ENCODE assay signal across 8 cellular contexts in genomic region chr18:35972197-35973000, GRCh38.
A peak's percentile ranks its signal among the peaks of the same experiment; 100 is the strongest.
DNase-seq lines count a peak whose midpoint lies in the region; ATAC-seq, FAIRE-seq and TF ChIP-seq lines count a peak whose summit lies in the region.

Gene RMP24 (plus strand): TSS chr18:35972679.

- no peak for TF ChIP-seq CTCF in upper lobe of right lung (IDR thresholded peaks at IDR 0.05)

- DNase-seq in GM12892 (ENCODE audit: insufficient read length) (peak; percentile 82), NCI-H1436 (lab: John Stamatoyannopoulos, UW) (peak; percentile 93), SW480 (ENCODE audit: low spot score) (peak; percentile 91), amniotic epithelial cell (ENCODE audit: low read depth) (peak; percentile 94), left cardiac atrium (peak; percentile 94), posterior vena cava (ENCODE audit: low spot score) (peak; percentile 98), upper lobe of right lung (peak; percentile 97)

- peak; percentile 95 for ATAC-seq in HG02840 (IDR thresholded peaks at IDR 0.05; ENCODE audit: low FRiP score, unreplicated experiment)
- ATAC-seq in left cardiac atrium, result peak; percentile 97 to 98
- peak; percentile 99 for ATAC-seq in upper lobe of right lung

- intact Hi-C loops in left cardiac atrium (cut with DNase I) (no loop called here), posterior vena cava (cut with DNase I) (no loop called here), upper lobe of right lung (cut with DNase I) (no loop called here)

- peak within 1 kb of the TSS; percentile 96 for H3K4me3 ChIP-seq in upper lobe of right lung

- H3K4me1 ChIP-seq in upper lobe of right lung, result peaks cover 20% of the 10 kb centered on the region

- peaks cover 35% of the 10 kb centered on the region for H3K36me3 ChIP-seq in upper lobe of right lung

- no peaks in the 10 kb centered on the region for H3K9me3 ChIP-seq in upper lobe of right lung

- FAIRE-seq in GM12892 (lab: Jason Lieb, UNC), result peak; percentile 94

- peak; percentile 92 for TF ChIP-seq POLR2A in GM12892 (IDR thresholded peaks at IDR 0.05; ENCODE audit: low read depth, low read length)

- peak within 1 kb of the TSS; percentile 94 for H3K27ac ChIP-seq in upper lobe of right lung

- no peaks in the 10 kb centered on the region for H3K27me3 ChIP-seq in upper lobe of right lung

Comparison
In these comparisons a context has a peak if more than half of its experiments do, and no peak if none do; other contexts are left out.
1. Peak in every context shown above with its lines: DNase-seq, ATAC-seq, H3K4me3 ChIP-seq and H3K27ac ChIP-seq.